ENCODE assay signal across 10 cellular contexts in the genomic region with DNA sequence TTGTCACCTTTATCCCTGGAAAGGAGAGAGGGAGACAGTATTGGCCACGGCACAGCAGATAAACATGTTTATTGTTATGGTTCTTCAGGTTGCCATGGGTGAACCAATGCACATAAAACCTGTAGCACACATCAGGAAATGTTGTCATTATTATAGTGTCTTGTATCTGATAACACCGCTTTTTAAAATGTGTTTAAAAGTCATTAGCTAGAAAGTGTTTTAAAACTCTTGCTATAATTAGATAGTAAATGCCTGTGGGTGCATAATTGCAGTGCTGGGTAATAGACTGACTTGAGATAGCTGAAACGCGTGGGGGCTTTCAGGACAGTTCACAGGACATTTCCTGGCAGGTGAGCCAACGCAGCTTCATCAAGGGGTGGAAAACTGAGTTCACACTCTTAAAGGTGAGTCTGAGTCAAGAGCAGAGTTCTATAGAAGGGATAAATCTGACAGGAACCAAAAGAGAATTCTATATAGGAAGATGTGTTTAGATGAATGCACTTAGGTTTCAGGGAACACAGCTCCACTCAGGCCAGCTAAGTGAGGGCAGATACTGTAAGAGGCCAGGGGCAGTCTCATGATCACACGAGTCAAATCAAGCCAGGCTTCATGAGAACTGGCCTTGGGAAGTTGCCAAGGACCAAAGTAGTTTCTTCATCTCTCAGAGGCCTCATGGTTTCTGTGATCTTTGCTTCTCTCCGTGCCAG. TPM values are rescaled to one million over a fixed set of nuclear protein-coding genes. Genes with fewer than 3 reads are reported as not detected.
DNase-seq lines count a peak whose midpoint lies in the region; ATAC-seq and TF ChIP-seq lines count a peak whose summit lies in the region.
"Had no signal": no experiment of that assay in that cellular context is flagged by ENCODE, and none has a peak within 500 bp of the region (broad histone marks: within the 10 kb centered on the region; RNA-seq: fewer than 3 reads in every experiment).

No MANE protein-coding gene starts in this region.

- ATAC-seq in lung (ENCODE audit: insufficient read depth, low FRiP score), result peak; percentile 41

- WGBS in lung, 2 donors, result 56 to 61% methylated on average over 7 of the region's 7 CpGs
- WGBS in esophagus muscularis mucosa, result 72% methylated on average over 7 of the region's 7 CpGs

- no peaks in the 10 kb centered on the region for H3K9me3 ChIP-seq in lung (ENCODE audit: control insufficient read depth in 2 of 2, insufficient read depth in 1 of 2, low read length in 1 of 2)
- H3K9me3 ChIP-seq in esophagus muscularis mucosa, result no peaks in the 10 kb centered on the region
- H3K9me3 ChIP-seq: vagina had no signal

- peaks cover 0 to 12% of the 10 kb centered on the region in 2 donors for H3K4me1 ChIP-seq in lung (ENCODE audit: control insufficient read depth in 2 of 2, insufficient read depth in 2 of 2, low read length in 2 of 2)
- H3K4me1 ChIP-seq in esophagus muscularis mucosa, result peaks cover 0 to 11% (median 9%) of the 10 kb centered on the region in 4 donors

- TF ChIP-seq CTCF in AG10803 (conservative IDR thresholded peaks at IDR 0.05; ENCODE audit: low read length) (no peak), lung (IDR thresholded peaks at IDR 0.05; ENCODE audit: control extremely low read depth, extremely low read depth) (no peak), esophagus muscularis mucosa (IDR thresholded peaks at IDR 0.05) (no peak), GM20000 (IDR thresholded peaks at IDR 0.05; ENCODE audit: extremely low read depth, missing control alignments) (no peak)

- intact Hi-C loops in esophagus muscularis mucosa (cut with DNase I), result no loop called here

- H3K27me3 ChIP-seq in lung (ENCODE audit: control insufficient read depth, insufficient read depth) (no peaks in the 10 kb centered on the region), esophagus muscularis mucosa (no peaks in the 10 kb centered on the region)
- H3K27me3 ChIP-seq: vagina had no signal

- no peak for TF ChIP-seq EP300 in esophagus muscularis mucosa (IDR thresholded peaks at IDR 0.05)

- peak; percentile 64 for DNase-seq in AG10803 (ENCODE audit: low read depth)
- DNase-seq in H4 (ENCODE audit: low spot score), result peak; percentile 3
- peak; percentile 39 for DNase-seq in lung (ENCODE audit: low spot score)
- DNase-seq in 8988T, result no peak
- no peak for DNase-seq in retina
- no peak for DNase-seq in esophagus muscularis mucosa (ENCODE audit: extremely low spot score)
- no peak for DNase-seq in GM20000 (ENCODE audit: low spot score)
- DNase-seq: NCI-H187 treated with DMSO at 0.1 percent for 48 hours had no signal

- H3K27ac ChIP-seq in cingulate gyrus (ENCODE audit: low read depth, low read length) (peak overlapping the region; percentile 49), lung (ENCODE audit: low read depth in 1 of 2, low read length in 1 of 2) (peak overlapping the region in 1 of 2 donors; percentile 83), esophagus muscularis mucosa (replicated peaks in 1 of 4) (no peak overlapping the region)
- H3K27ac ChIP-seq: vagina had no signal

- no peak overlapping the region for H3K4me3 ChIP-seq in AG10803 (ENCODE audit: low read length)
- H3K4me3 ChIP-seq in lung, result no peak overlapping the region
- H3K4me3 ChIP-seq in esophagus muscularis mucosa, result no peak overlapping the region
- H3K4me3 ChIP-seq: vagina had no signal

- H3K36me3 ChIP-seq in lung (ENCODE audit: control insufficient read depth in 2 of 2, insufficient read depth in 2 of 2, low read length in 2 of 2) (no peaks in the 10 kb centered on the region), esophagus muscularis mucosa (no peaks in the 10 kb centered on the region)
- H3K36me3 ChIP-seq: vagina had no signal

- TF ChIP-seq POLR2A in esophagus muscularis mucosa (IDR thresholded peaks at IDR 0.05; ENCODE audit: low read depth), result no peak

RNA-seq across cellular contexts. Expression of gene PPP4R2, which starts 35.6 kb away (rescaled TPM):
- total RNA-seq in H4 (2014; rRNA removed; shearing (Covaris generic)), result 18.4 and 30.0 TPM in 2 replicates
- 100 to 1,000 TPM in 1 of 2 donors, 10 to 100 TPM in 1; 54.3 to 105 TPM for total RNA-seq in lung
- polyA plus RNA-seq in lung, result 10 to 100 TPM; 17.1 to 21.7 TPM
- 10 to 100 TPM; 24.6 to 60.6 (median 33.9) TPM for total RNA-seq in esophagus muscularis mucosa

Comparison
In these comparisons a context has a peak if more than half of its experiments do, and no peak if none do; other contexts are left out.
1. DNase-seq: peak in AG10803 (single experiment), H4 (single experiment) and lung (single experiment); none in 8988T (single experiment), retina (single experiment), esophagus muscularis mucosa (single experiment) and GM20000 (single experiment).